2 cellular contexts compared by ENCODE assay signal in genomic region chr21:20570824-20571232, GRCh38.
TF ChIP-seq lines count a peak whose summit lies in the region.

No MANE protein-coding gene starts in this region.

TF ChIP-seq in GM23338, 12 proteins besides CTCF, POLR2A, EP300 and RAD21:
- TF ChIP-seq ETS1 (IDR thresholded peaks at IDR 0.05) (no peak), ZNF462 (CRISPR knock-in tag; IDR thresholded peaks at IDR 0.05) (peak; percentile 99), CREB1 (CRISPR knock-in tag; IDR thresholded peaks at IDR 0.05; ENCODE audit: low read depth) (peak; percentile 55)
TF ChIP-seq in GM23338: peak in this region for 2.

TF ChIP-seq in K562, 482 proteins besides CTCF, POLR2A, EP300 and RAD21:
- no peak for TF ChIP-seq ZNF347 (CRISPR knock-in tag; IDR thresholded peaks at IDR 0.05; ENCODE audit: low read depth)
- TF ChIP-seq CBFA2T3 (IDR thresholded peaks at IDR 0.05) = peak; percentile 71
- no peak for TF ChIP-seq ZNF146 (CRISPR knock-in tag; IDR thresholded peaks at IDR 0.05; ENCODE audit: unreplicated experiment)
- TF ChIP-seq ZNF589 (CRISPR knock-in tag; IDR thresholded peaks at IDR 0.05; ENCODE audit: low read depth) = no peak
- peak; percentile 42; the same call in 1 of the 2 replicates for TF ChIP-seq CBFA2T2 (conservative IDR thresholded peaks at IDR 0.05)
- TF ChIP-seq HDAC1 (IDR thresholded peaks at IDR 0.05) = no peak
- no peak for TF ChIP-seq ZFP36 (IDR thresholded peaks at IDR 0.05; ENCODE audit: low read depth, low read length, partially characterized antibody)
- TF ChIP-seq JUN (IDR thresholded peaks at IDR 0.05; ENCODE audit: borderline replicate concordance, low read depth, low read length) = no peak
- no peak for TF ChIP-seq JUN (CRISPR knock-in tag; IDR thresholded peaks at IDR 0.05; ENCODE audit: borderline replicate concordance)
- TF ChIP-seq POLR2B (IDR thresholded peaks at IDR 0.05; ENCODE audit: low read depth, partially characterized antibody) = no peak
- no peak for TF ChIP-seq TBP (optimal IDR thresholded peaks at IDR 0.05; ENCODE audit: low read depth, low read length)
- no peak for TF ChIP-seq ID3 (CRISPR knock-in tag; IDR thresholded peaks at IDR 0.05)
- TF ChIP-seq ID3 (tag; IDR thresholded peaks at IDR 0.05) = no peak
- TF ChIP-seq FOSL1 (tag; conservative IDR thresholded peaks at IDR 0.05) = 0 out of 2 replicates have a peak, but pooled peaks have one; percentile 30
- TF ChIP-seq RBM25 (IDR thresholded peaks at IDR 0.05; ENCODE audit: low read depth, low read length, severe bottlenecking) = peak; percentile 6
- peak; percentile 34 for TF ChIP-seq TAL1 (IDR thresholded peaks at IDR 0.05)
- 0 out of 2 replicates have a peak, but pooled peaks have one; percentile 16 for TF ChIP-seq ADNP (tag; IDR thresholded peaks at IDR 0.05)
- peak; percentile 72 for TF ChIP-seq TCF3 (CRISPR knock-in tag; IDR thresholded peaks at IDR 0.05)
- TF ChIP-seq NR2C2 (CRISPR knock-in tag; IDR thresholded peaks at IDR 0.05) = no peak
- TF ChIP-seq NR2C2 (tag; IDR thresholded peaks at IDR 0.05) = no peak
- peak; percentile 29; the same call in 1 of the 2 replicates for TF ChIP-seq TEAD4 (IDR thresholded peaks at IDR 0.05; ENCODE audit: low read length)
- no peak for TF ChIP-seq TEAD4 (CRISPR knock-in tag; IDR thresholded peaks at IDR 0.05; ENCODE audit: borderline replicate concordance)
- no peak for TF ChIP-seq PRMT5 (CRISPR knock-in tag; IDR thresholded peaks at IDR 0.05)
TF ChIP-seq in K562: peak in this region for 8.
